27 cellular contexts compared by ENCODE assay signal in genomic region chr4:147965873-147966272, GRCh38.
"Had no signal": no experiment of that assay in that cellular context is flagged by ENCODE, and none has a peak within 500 bp of the region (broad histone marks: within the 10 kb centered on the region; RNA-seq: fewer than 3 reads in every experiment).

No MANE protein-coding gene starts in this region.

- H3K27me3 ChIP-seq: neural progenitor cell, ovary, right lobe of liver, sigmoid colon, stomach, thyroid gland, tibial nerve, upper lobe of left lung, vagina had no signal

- H3K4me3 Mint-ChIP-seq: natural killer cell; nephron; neural progenitor cell; stimulated activated effector memory CD8-positive, alpha-beta T cell treated with anti-CD3 and anti-CD28 coated beads, Interleukin-12 subunit alpha, Interleukin-12 subunit beta, amount 100 ng/mL, for 72 hours; stimulated activated naive B cell treated with anti-CD40 and anti-IgM and Interleukin-4, amounts not matched to agents 10 μg/mL and 1 μg/mL and 100 μg/mL, for 72 hours; stimulated activated naive CD8-positive, alpha-beta T cell treated with anti-CD3 and anti-CD28 coated beads, Interleukin-15, Interleukin-2, amounts not matched to agents 100 ng/mL and 50 ng/mL, for 24 hours had no signal

- ATAC-seq: natural killer cell; psoas muscle; right cardiac atrium; right lobe of liver; stimulated activated effector memory CD8-positive, alpha-beta T cell treated with anti-CD3 and anti-CD28 coated beads, Interleukin-12 subunit alpha, Interleukin-12 subunit beta, amount 100 ng/mL, for 72 hours; stimulated activated naive B cell treated with anti-CD40 and anti-IgM and Interleukin-4, amounts not matched to agents 10 μg/mL and 1 μg/mL and 100 μg/mL, for 72 hours had no signal

- H3K4me1 ChIP-seq: parathyroid adenoma, right lobe of liver, thyroid gland, upper lobe of left lung had no signal

- H3K27ac Mint-ChIP-seq: natural killer cell; progenitor cell of endocrine pancreas; stimulated activated effector memory CD8-positive, alpha-beta T cell treated with anti-CD3 and anti-CD28 coated beads, Interleukin-12 subunit alpha, Interleukin-12 subunit beta, amount 100 ng/mL, for 72 hours; stimulated activated naive B cell treated with anti-CD40 and anti-IgM and Interleukin-4, amounts not matched to agents 10 μg/mL and 1 μg/mL and 100 μg/mL, for 72 hours; stimulated activated naive CD8-positive, alpha-beta T cell treated with anti-CD3 and anti-CD28 coated beads, Interleukin-15, Interleukin-2, amounts not matched to agents 100 ng/mL and 50 ng/mL, for 24 hours had no signal

- H3K27me3 Mint-ChIP-seq: progenitor cell of endocrine pancreas; stimulated activated naive CD8-positive, alpha-beta T cell treated with anti-CD3 and anti-CD28 coated beads, Interleukin-15, Interleukin-2, amounts not matched to agents 100 ng/mL and 50 ng/mL, for 24 hours had no signal

- DNase-seq: natural killer cell; occipital lobe; ovary; posterior cingulate gyrus; psoas muscle; right cardiac atrium; right lobe of liver; sigmoid colon; small intestine; stimulated activated CD4-positive, alpha-beta T cell treated with anti-CD3 and anti-CD28 coated beads, Interleukin-15, amount 100 ng/mL, for 24 hours; stimulated activated CD4-positive, alpha-beta T cell treated with anti-CD3 and anti-CD28 coated beads, Interleukin-2, amount 100 ng/mL, for 24 hours; stimulated activated CD4-positive, alpha-beta T cell treated with anti-CD3 and anti-CD28 coated beads, Interleukin-2, amount 100 ng/mL, for 48 hours; stimulated activated CD4-positive, alpha-beta T cell treated with anti-CD3 and anti-CD28 coated beads, Interleukin-4, amount 100 ng/mL, for 24 hours; stimulated activated naive B cell treated with anti-CD40 and anti-IgM and Interleukin-4, amounts not matched to agents 10 μg/mL and 1 μg/mL and 100 μg/mL, for 72 hours; stomach; thyroid gland; trophoblast cell; upper lobe of left lung had no signal

- H3K9me3 ChIP-seq: ovary, psoas muscle, right lobe of liver, sigmoid colon, stomach, thoracic aorta, thyroid gland, tibial nerve, upper lobe of left lung, vagina had no signal

- H3K9ac ChIP-seq: neural progenitor cell, parathyroid adenoma had no signal

- H3K4me2 ChIP-seq: neural progenitor cell had no signal

- H3K9me3 Mint-ChIP-seq: natural killer cell; nephron; stimulated activated effector memory CD8-positive, alpha-beta T cell treated with anti-CD3 and anti-CD28 coated beads, Interleukin-12 subunit alpha, Interleukin-12 subunit beta, amount 100 ng/mL, for 72 hours; stimulated activated naive B cell treated with anti-CD40 and anti-IgM and Interleukin-4, amounts not matched to agents 10 μg/mL and 1 μg/mL and 100 μg/mL, for 72 hours; stimulated activated naive CD8-positive, alpha-beta T cell treated with anti-CD3 and anti-CD28 coated beads, Interleukin-15, Interleukin-2, amounts not matched to agents 100 ng/mL and 50 ng/mL, for 24 hours had no signal

- H3K36me3 Mint-ChIP-seq: natural killer cell; stimulated activated naive B cell treated with anti-CD40 and anti-IgM and Interleukin-4, amounts not matched to agents 10 μg/mL and 1 μg/mL and 100 μg/mL, for 72 hours had no signal

- H3K27ac ChIP-seq: neural progenitor cell, ovary, parathyroid adenoma, psoas muscle, right lobe of liver, sigmoid colon, stomach, thoracic aorta, thyroid gland, tibial nerve, upper lobe of left lung had no signal

- H3K36me3 ChIP-seq: neural progenitor cell, ovary, right lobe of liver, thyroid gland, vagina had no signal

- H3K4me3 ChIP-seq: neural progenitor cell, ovary, psoas muscle, right lobe of liver, sigmoid colon, stomach, thoracic aorta, thyroid gland, tibial nerve, upper lobe of left lung had no signal
